Comparison of ENCODE assay signal across 9 cellular contexts in genomic region chr19:41988947-41989346, GRCh38.
"Had no signal": no experiment of that assay in that cellular context is flagged by ENCODE, and none has a peak within 500 bp of the region (broad histone marks: within the 10 kb centered on the region; RNA-seq: fewer than 3 reads in every experiment).

No MANE protein-coding gene starts in this region.

- H3K27ac ChIP-seq: GM23248, HL-60 had no signal

- H3K27ac Mint-ChIP-seq: IgD-negative memory B cell had no signal

- H3K4me3 ChIP-seq: GM23248, HAP-1 had no signal

- H3K9me3 Mint-ChIP-seq: IgD-negative memory B cell had no signal

- DNase-seq: GM23248, GOT3, H7, KG1 had no signal

- FAIRE-seq: HepG2 had no signal

- H2AFZ ChIP-seq: GM23248 had no signal

- H3K36me3 Mint-ChIP-seq: IgD-negative memory B cell had no signal

- ATAC-seq: HCT116, HepG2 had no signal

- H3K9ac ChIP-seq: GM23248 had no signal

- H3K4me1 ChIP-seq: HAP-1 had no signal

- H3K9me3 ChIP-seq: HAP-1 had no signal
